Comparison of ENCODE assay signal across 19 cellular contexts in the genomic region with DNA sequence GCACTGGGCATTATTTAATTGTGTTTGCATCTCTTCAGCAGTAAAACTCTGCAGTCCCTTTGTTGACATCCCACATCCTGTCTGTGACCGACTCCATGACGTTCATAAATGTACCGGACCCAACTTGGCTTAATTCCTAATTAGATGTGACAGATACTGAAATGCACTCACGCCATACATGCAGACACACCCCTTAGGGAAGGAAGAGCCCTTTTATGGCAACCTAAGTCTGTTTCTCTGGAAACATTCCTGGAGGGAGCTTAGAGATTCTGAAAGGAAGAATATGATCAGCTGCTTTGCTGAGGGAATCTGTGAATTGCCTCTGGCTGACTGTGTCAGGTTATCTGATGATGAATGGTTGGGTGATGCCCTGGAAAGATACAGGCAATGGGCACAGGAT. TPM values are rescaled to one million over a fixed set of nuclear protein-coding genes. Genes with fewer than 3 reads are reported as not detected.
DNase-seq lines count a peak whose midpoint lies in the region; ATAC-seq and TF ChIP-seq lines count a peak whose summit lies in the region.
"Had no signal": no experiment of that assay in that cellular context is flagged by ENCODE, and none has a peak within 500 bp of the region (broad histone marks: within the 10 kb centered on the region; RNA-seq: fewer than 3 reads in every experiment).

No MANE protein-coding gene starts in this region.

- no peaks in the 10 kb centered on the region for H3K9me3 ChIP-seq in HAP-1

- H3K4me3 Mint-ChIP-seq in nephron, result no peak overlapping the region
- H3K4me3 Mint-ChIP-seq: GM23338 had no signal

- DNase-seq in A172 (ENCODE audit: low spot score) (peak; percentile 29), M059J (ENCODE audit: low read depth) (peak; percentile 74), fibroblast of pulmonary artery (ENCODE audit: low read depth) (peak; percentile 4), DMS53 treated with DMSO at 0.1 percent for 48 hours (lab: John Stamatoyannopoulos, UW; ENCODE audit: unreplicated experiment) (no peak), HAP-1 (ENCODE audit: low spot score in 2 of 2) (no peak)
- DNase-seq: COR-L47; DMS 273 treated with DMSO at 0.1 percent for 48 hours; GDM1; Kasumi-1; MM.1S; NCI-H1092 treated with DMSO at 0.1 percent for 48 hours; NCI-H510A; NCI-H748 treated with DMSO at 0.1 percent for 48 hours; NK-92 treated with Interleukin-12 subunit alpha and Interleukin-12 subunit beta, amount 100 ng/mL, for 24 hours; Right ventricle myocardium superior had no signal

- TF ChIP-seq CTCF in fibroblast of pulmonary artery (IDR thresholded peaks at IDR 0.05; ENCODE audit: low read length, missing control alignments) (no peak), nephron (IDR thresholded peaks at IDR 0.05; ENCODE audit: unreplicated experiment in 3 of 3) (no peak)

- H3K27me3 ChIP-seq in HAP-1 (ENCODE audit: low read depth), result no peaks in the 10 kb centered on the region

- peaks cover 58% of the 10 kb centered on the region for H3K36me3 Mint-ChIP-seq in nephron (ENCODE audit: low read depth)

- peaks cover 7% of the 10 kb centered on the region; the same call in 1 of the 2 replicates for H3K4me1 ChIP-seq in HAP-1

- peaks cover 26% of the 10 kb centered on the region for H3K4me1 Mint-ChIP-seq in nephron
- H3K4me1 Mint-ChIP-seq: GM23338 had no signal

- no peaks in the 10 kb centered on the region for H3K9me3 Mint-ChIP-seq in nephron
- H3K9me3 Mint-ChIP-seq: GM23338 had no signal

- no peaks in the 10 kb centered on the region for H3K36me3 ChIP-seq in HAP-1 (replicated peaks)

- in situ Hi-C loops in HAP-1 (cut with MboI; ENCODE audit: low sequenced_read_pairs), result no loop called here

- H3K27me3 Mint-ChIP-seq in nephron (ENCODE audit: low read depth), result no peaks in the 10 kb centered on the region

- no peak overlapping the region for H3K4me3 ChIP-seq in fibroblast of pulmonary artery (replicated peaks; ENCODE audit: low read depth, low read length)
- H3K4me3 ChIP-seq in HAP-1, result no peak overlapping the region
- H3K4me3 ChIP-seq: GM23338 had no signal

- peak overlapping the region in 2 of 3 experiments; percentile 34 to 56 for H3K27ac Mint-ChIP-seq in nephron
- H3K27ac Mint-ChIP-seq: GM23338 had no signal

- ATAC-seq in GM18858 (IDR thresholded peaks at IDR 0.05; ENCODE audit: unreplicated experiment) (no peak), GM21737 (IDR thresholded peaks at IDR 0.05; ENCODE audit: unreplicated experiment) (no peak)
- ATAC-seq: GM23338 had no signal

RNA-seq across cellular contexts. Expression of gene ADAMTS5, which starts 33.4 kb away (rescaled TPM):
- total RNA-seq in A172 (2014; rRNA removed; shearing (Covaris generic)), result 0.02 and 0.10 TPM in 2 replicates
- 7.5 and 12.2 TPM in 2 replicates for total RNA-seq in M059J (2014; rRNA removed; shearing (Covaris generic))

Comparison
In these comparisons a context has a peak if more than half of its experiments do, and no peak if none do; other contexts are left out.
1. DNase-seq: peak in A172 (single experiment), M059J (single experiment) and fibroblast of pulmonary artery (single experiment); none in DMS53 treated with DMSO at 0.1 percent for 48 hours (single experiment) and HAP-1 (0 of 2).